Comparison of ENCODE assay signal across 8 cellular contexts in the genomic region with DNA sequence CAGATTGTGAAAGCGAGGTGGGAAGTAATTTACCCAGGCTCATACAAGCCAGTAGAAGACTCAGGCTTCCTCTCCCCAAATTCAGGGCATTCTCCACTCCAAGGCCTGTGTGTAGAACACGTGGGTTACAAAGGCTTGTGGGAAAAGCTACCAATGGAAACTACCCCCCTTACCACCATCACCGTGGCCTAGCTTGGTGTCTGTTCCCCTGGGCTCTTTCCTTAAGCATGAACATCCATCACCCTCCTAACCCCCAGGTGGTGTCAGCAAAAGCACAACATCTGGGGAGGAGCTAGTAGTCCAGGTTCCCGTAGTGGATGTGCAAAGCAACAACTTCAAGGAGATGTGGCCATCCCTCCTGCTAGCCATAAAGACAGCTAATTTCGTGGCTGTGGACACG. TPM values are rescaled to one million over a fixed set of nuclear protein-coding genes. Genes with fewer than 3 reads are reported as not detected.
DNase-seq lines count a peak whose midpoint lies in the region; ATAC-seq, FAIRE-seq and TF ChIP-seq lines count a peak whose summit lies in the region.

No MANE protein-coding gene starts in this region.

- H3K27me3 ChIP-seq in heart left ventricle (no peaks in the 10 kb centered on the region), SJSA1 (replicated peaks) (no peaks in the 10 kb centered on the region), pancreas (no peaks in the 10 kb centered on the region)

- H3K4me3 ChIP-seq in heart left ventricle (peak overlapping the region; percentile 65 to 98 (median 86)), SJSA1 (peak overlapping the region; percentile 67), epithelial cell of proximal tubule (ENCODE audit: low read depth, low read length) (peak overlapping the region; percentile 72), pancreas (peak overlapping the region; percentile 58 to 90 (median 78))

- H3K9me3 ChIP-seq in heart left ventricle (no peaks in the 10 kb centered on the region), SJSA1 (replicated peaks) (no peaks in the 10 kb centered on the region), pancreas (no peaks in the 10 kb centered on the region)

- intact Hi-C loops in heart left ventricle (cut with DNase I) (loop anchor here in 3 of 10 donors (2.0 to 5.0 kb wide), 2 partner anchors 38 to 151 kb away; a partner anchor contains a TSS), Right ventricle myocardium superior (cut with DNase I) (no loop called here), pancreas (cut with DNase I) (no loop called here)

- ATAC-seq in heart left ventricle (no peak), Right ventricle myocardium superior (ENCODE audit: poor library complexity) (no peak), pancreas (no peak), GM18868 (IDR thresholded peaks at IDR 0.05; ENCODE audit: unreplicated experiment) (no peak), HG02981 (IDR thresholded peaks at IDR 0.05; ENCODE audit: unreplicated experiment) (no peak)

- TF ChIP-seq CTCF in heart left ventricle (IDR thresholded peaks at IDR 0.05), result no peak
- TF ChIP-seq CTCF in epithelial cell of proximal tubule (conservative IDR thresholded peaks at IDR 0.05; ENCODE audit: low read depth, low read length), result no peak
- no peak for TF ChIP-seq CTCF in pancreas (IDR thresholded peaks at IDR 0.05)

- TF ChIP-seq POLR2A in heart left ventricle (IDR thresholded peaks at IDR 0.05), result no peak

- peak overlapping the region; percentile 89 to 99 (median 98) for H3K27ac ChIP-seq in heart left ventricle
- H3K27ac ChIP-seq in SJSA1, result peak overlapping the region; percentile 91
- peak overlapping the region in 1 of 4 donors; percentile 87 for H3K27ac ChIP-seq in pancreas

- FAIRE-seq in pancreas (lab: Jason Lieb, UNC), result no peak

- DNase-seq in heart left ventricle (no peak), Right ventricle myocardium superior (no peak), SJSA1 (ENCODE audit: low read depth in 1 of 2, low spot score in 2 of 2) (no peak), epithelial cell of proximal tubule (ENCODE audit: low read depth) (no peak), pancreas (no peak)
- no peak for DNase-seq in activated CD4-positive, CD25-positive, alpha-beta regulatory T cell treated with anti-CD3 and anti-CD28 coated beads, Interleukin-2, amount 50 U/mL, for 72 hours

- H3K4me1 ChIP-seq in heart left ventricle (peaks cover 0 to 29% (median 22%) of the 10 kb centered on the region in 12 donors), SJSA1 (replicated peaks) (peaks cover 17% of the 10 kb centered on the region), pancreas (peaks cover 0 to 10% (median 7%) of the 10 kb centered on the region in 3 donors)

- 28 to 41% (median 37%) methylated on average over 6 of the region's 6 CpGs for WGBS in heart left ventricle, 4 donors
- 30 to 40% methylated on average over 6 of the region's 6 CpGs for WGBS in pancreas, 2 donors

- H3K36me3 ChIP-seq in heart left ventricle (peaks cover 0 to 45% (median 42%) of the 10 kb centered on the region in 9 donors), SJSA1 (peaks cover 58% of the 10 kb centered on the region), pancreas (peaks cover 0 to 24% (median 2%) of the 10 kb centered on the region in 3 donors)

RNA-seq across cellular contexts. Expression of a gene that starts 0.6 kb away (rescaled TPM):
- total RNA-seq in heart left ventricle, result 10 to 100 TPM in 2 of 9 donors, 1 to 10 TPM in 7; 4.4 to 11.9 (median 7.1) TPM
- polyA plus RNA-seq in heart left ventricle, result 1 to 10 TPM; 7.0 TPM
- 6.1 TPM for total RNA-seq in Right ventricle myocardium superior
- total RNA-seq in SJSA1 (2014; rRNA removed; shearing (Covaris generic)), result 28.2 and 29.7 TPM in 2 replicates
- total RNA-seq in epithelial cell of proximal tubule, result 15.2 and 17.4 TPM in 2 replicates
- 10 to 100 TPM in 5 of 6 donors, 1 to 10 TPM in 1; 9.5 to 13.9 (median 11.7) TPM for total RNA-seq in pancreas
- 10 to 100 TPM; 31.6 to 44.2 TPM for polyA plus RNA-seq in pancreas

RNA-seq across cellular contexts. Expression of a gene that starts 0.8 kb away (rescaled TPM):
- total RNA-seq in heart left ventricle (1 to 10 TPM; 2.7 to 7.9 (median 3.7) TPM), Right ventricle myocardium superior (2.9 TPM), epithelial cell of proximal tubule (10.8 and 36.9 TPM in 2 replicates), pancreas (1 to 10 TPM; 2.4 to 4.4 (median 3.4) TPM)
- polyA plus RNA-seq in heart left ventricle (1 to 10 TPM; 2.2 to 5.4 TPM), pancreas (1 to 10 TPM; 4.8 to 8.2 TPM)
- total RNA-seq in SJSA1 (2014; rRNA removed; shearing (Covaris generic)), result 16.9 and 24.3 TPM in 2 replicates

RNA-seq across cellular contexts. Expression of a gene that starts 14.1 kb away (rescaled TPM):
- total RNA-seq in heart left ventricle (under 1 TPM in 5 of 9 donors, not detected in 4; 0.15 to 0.43 (median 0.32) TPM), Right ventricle myocardium superior (not detected), epithelial cell of proximal tubule (2.9 and 11.9 TPM in 2 replicates), pancreas (under 1 TPM in 5 of 6 donors, not detected in 1; 0.14 to 0.85 (median 0.31) TPM)
- polyA plus RNA-seq in heart left ventricle (under 1 TPM; 0.15 to 0.46 TPM), pancreas (under 1 TPM; 0.23 TPM)
- 0.18 TPM in 1 of 2 replicates, not detected in the other for total RNA-seq in SJSA1 (2014; rRNA removed; shearing (Covaris generic))
